Comparison of ENCODE assay signal across 28 cellular contexts in the genomic region with DNA sequence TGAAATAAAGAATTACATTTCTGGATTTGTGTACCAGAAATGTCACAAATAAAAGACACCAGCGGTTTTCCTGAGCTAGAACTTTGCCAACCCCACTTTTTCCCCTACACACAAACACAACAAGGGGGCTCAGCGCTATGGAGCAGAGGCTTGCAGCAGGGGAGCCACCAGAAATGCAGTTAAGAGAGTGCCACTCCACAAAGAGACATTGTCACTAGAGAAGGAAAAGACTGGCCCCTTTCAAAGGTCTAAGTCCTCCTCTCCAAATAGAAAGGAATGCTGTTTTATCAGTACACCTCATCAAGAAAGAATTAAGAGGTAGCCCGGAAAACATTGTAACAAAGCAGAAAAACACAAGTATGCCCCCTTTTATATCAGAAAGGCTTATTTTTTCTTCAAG.
"Had no signal": no experiment of that assay in that cellular context is flagged by ENCODE, and none has a peak within 500 bp of the region (broad histone marks: within the 10 kb centered on the region; RNA-seq: fewer than 3 reads in every experiment).

No MANE protein-coding gene starts in this region.

- H3K9me3 ChIP-seq: ascending aorta, MG63, SJCRH30 had no signal

- H3K4me3 Mint-ChIP-seq: activated CD4-positive, alpha-beta T cell treated with anti-CD3 and anti-CD28 coated beads, Interleukin-2, amount 10 ng/mL, durations not matched to agents 24 days and 14 days; activated CD8-positive, alpha-beta T cell treated with anti-CD3 and anti-CD28 coated beads for 36 hours; activated naive CD4-positive, alpha-beta T cell treated with anti-CD3 and anti-CD28 coated beads, Interleukin-2, amount 50 U/mL, for 24 hours; activated naive CD8-positive, alpha-beta T cell treated with anti-CD3 and anti-CD28 coated beads, Interleukin-2, amount 10 ng/mL, durations not matched to agents 7 days and 5 days; activated T-cell treated with anti-CD3 and anti-CD28 coated beads, Interleukin-2, amount 50 U/mL, for 72 hours; activated T-helper 17 cell treated with anti-CD3 and anti-CD28 coated beads, Interleukin-2, amount 50 U/mL, for 72 hours had no signal

- H3K27me3 Mint-ChIP-seq: activated CD4-positive, alpha-beta T cell treated with anti-CD3 and anti-CD28 coated beads, Interleukin-2, amount 10 ng/mL, durations not matched to agents 24 days and 14 days; activated naive CD4-positive, alpha-beta T cell treated with anti-CD3 and anti-CD28 coated beads, Interleukin-2, amount 50 U/mL, for 24 hours; activated T-helper 17 cell treated with anti-CD3 and anti-CD28 coated beads, Interleukin-2, amount 50 U/mL, for 72 hours had no signal

- H3K27ac ChIP-seq: ascending aorta, SJCRH30, SK-N-MC had no signal

- H3K36me3 ChIP-seq: ascending aorta, MG63, SJCRH30 had no signal

- H3K9me3 Mint-ChIP-seq: activated CD4-positive, alpha-beta T cell treated with anti-CD3 and anti-CD28 coated beads, Interleukin-2, amount 10 ng/mL, durations not matched to agents 24 days and 14 days; activated CD8-positive, alpha-beta T cell treated with anti-CD3 and anti-CD28 coated beads for 36 hours; activated naive CD4-positive, alpha-beta T cell treated with anti-CD3 and anti-CD28 coated beads, Interleukin-2, amount 50 U/mL, for 24 hours; activated naive CD8-positive, alpha-beta T cell treated with anti-CD3 and anti-CD28 coated beads, Interleukin-2, amount 10 ng/mL, durations not matched to agents 7 days and 5 days; activated T-cell treated with anti-CD3 and anti-CD28 coated beads, Interleukin-2, amount 50 U/mL, for 72 hours; activated T-helper 17 cell treated with anti-CD3 and anti-CD28 coated beads, Interleukin-2, amount 50 U/mL, for 72 hours had no signal

- H3K27me3 ChIP-seq: ascending aorta, MG63 had no signal

- H3K27ac Mint-ChIP-seq: activated CD4-positive, alpha-beta T cell treated with anti-CD3 and anti-CD28 coated beads, Interleukin-2, amount 10 ng/mL, durations not matched to agents 24 days and 14 days; activated CD8-positive, alpha-beta T cell treated with anti-CD3 and anti-CD28 coated beads for 36 hours; activated naive CD4-positive, alpha-beta T cell treated with anti-CD3 and anti-CD28 coated beads, Interleukin-2, amount 50 U/mL, for 24 hours; activated naive CD8-positive, alpha-beta T cell treated with anti-CD3 and anti-CD28 coated beads, Interleukin-2, amount 10 ng/mL, durations not matched to agents 7 days and 5 days; activated T-cell treated with anti-CD3 and anti-CD28 coated beads, Interleukin-2, amount 50 U/mL, for 72 hours; activated T-helper 17 cell treated with anti-CD3 and anti-CD28 coated beads, Interleukin-2, amount 50 U/mL, for 72 hours had no signal

- DNase-seq: activated CD4-positive, alpha-beta T cell treated with anti-CD3 and anti-CD28 coated beads, Interleukin-2, amount 10 ng/mL, durations not matched to agents 24 days and 14 days; activated CD4-positive, alpha-beta T cell treated with anti-CD3 and anti-CD28 coated beads, Interleukin-2, amount 50 U/mL, for 4 hours; activated CD8-positive, alpha-beta T cell treated with anti-CD3 and anti-CD28 coated beads for 36 hours; activated gamma-delta T cell; activated naive CD4-positive, alpha-beta T cell treated with Interleukin-2 at 50 U/mL for 16 hours; activated naive CD8-positive, alpha-beta T cell treated with anti-CD3 and anti-CD28 coated beads, Interleukin-2, amount 10 ng/mL, durations not matched to agents 7 days and 5 days; activated T-cell treated with anti-CD3 and anti-CD28 coated beads, Interleukin-2, amount 50 U/mL, for 1 hour; activated T-cell treated with anti-CD3 and anti-CD28 coated beads, Interleukin-2, amount 50 U/mL, for 72 hours; amygdala; Kasumi-1; MG63; NCI-H1048; NCI-H1105 treated with DMSO at 0.1 percent for 48 hours; NCI-H1436; NCI-H1694; NCI-H1930; NCI-H2081 treated with DMSO at 0.1 percent for 48 hours; NCI-H226; NCI-H446 treated with DMSO at 0.1 percent for 48 hours; NCI-H524; SHP77; SJCRH30; T1000 had no signal

- H3K36me3 Mint-ChIP-seq: activated naive CD4-positive, alpha-beta T cell treated with anti-CD3 and anti-CD28 coated beads, Interleukin-2, amount 50 U/mL, for 24 hours; activated naive CD8-positive, alpha-beta T cell treated with anti-CD3 and anti-CD28 coated beads, Interleukin-2, amount 10 ng/mL, durations not matched to agents 7 days and 5 days had no signal

- H3K4me3 ChIP-seq: ascending aorta, MG63, SJCRH30, SK-N-MC had no signal

- H3K4me1 Mint-ChIP-seq: activated CD4-positive, alpha-beta T cell treated with anti-CD3 and anti-CD28 coated beads, Interleukin-2, amount 10 ng/mL, durations not matched to agents 24 days and 14 days; activated naive CD4-positive, alpha-beta T cell treated with anti-CD3 and anti-CD28 coated beads, Interleukin-2, amount 50 U/mL, for 24 hours; activated naive CD8-positive, alpha-beta T cell treated with anti-CD3 and anti-CD28 coated beads, Interleukin-2, amount 10 ng/mL, durations not matched to agents 7 days and 5 days; activated T-helper 17 cell treated with anti-CD3 and anti-CD28 coated beads, Interleukin-2, amount 50 U/mL, for 72 hours had no signal

- ATAC-seq: activated CD8-positive, alpha-beta T cell treated with anti-CD3 and anti-CD28 coated beads for 36 hours; activated T-cell treated with anti-CD3 and anti-CD28 coated beads, Interleukin-2, amount 50 U/mL, for 72 hours; activated T-helper 17 cell treated with anti-CD3 and anti-CD28 coated beads, Interleukin-2, amount 50 U/mL, for 72 hours; Panc1 had no signal

- H3K4me1 ChIP-seq: ascending aorta, SJCRH30 had no signal
